ENCODE assay signal across 8 cellular contexts in the genomic region with DNA sequence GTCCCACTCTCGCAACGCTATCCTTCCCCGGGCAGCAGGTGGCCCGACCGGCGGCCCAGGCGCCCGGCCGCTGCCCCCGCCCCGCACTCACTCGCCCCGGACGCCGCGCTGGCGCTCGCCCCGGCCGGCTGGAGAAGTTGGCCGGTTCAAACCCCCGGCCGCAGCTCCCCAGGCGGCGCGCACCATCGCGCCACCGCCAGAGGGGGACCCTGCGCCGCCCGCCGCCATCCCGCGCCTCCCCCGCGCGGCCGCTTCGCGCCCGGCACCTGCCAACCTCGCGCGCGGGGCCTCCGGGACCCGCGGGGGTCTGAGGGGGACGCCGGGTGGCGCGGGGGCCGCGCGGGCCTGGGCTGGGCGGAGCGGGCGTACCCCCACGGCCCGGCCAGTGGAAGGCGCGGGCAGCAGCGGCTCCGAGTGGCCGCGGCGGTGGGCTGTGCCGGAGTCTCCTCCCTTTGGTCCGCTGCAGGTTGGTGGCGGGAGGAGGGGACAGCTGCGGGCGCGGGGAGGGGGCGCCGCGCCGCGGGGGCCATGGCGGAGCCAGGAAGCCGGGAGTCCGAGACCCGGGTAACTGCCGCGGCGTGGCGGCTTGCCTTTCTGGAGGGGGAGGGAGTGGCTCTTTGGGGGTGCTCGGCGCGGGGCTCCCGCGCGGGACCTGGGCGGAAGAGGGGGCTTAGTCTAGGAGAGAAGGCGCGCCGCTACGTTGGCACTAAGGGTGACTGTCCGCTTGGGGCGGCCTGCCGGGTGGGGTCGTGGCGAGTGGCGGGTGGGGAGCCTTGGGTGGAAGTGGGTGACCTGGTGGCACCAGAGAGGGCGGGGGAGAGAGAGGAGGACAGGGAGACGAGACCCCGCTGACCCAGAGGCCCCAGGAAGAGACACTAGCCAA. TPM values are rescaled to one million over a fixed set of nuclear protein-coding genes. Genes with fewer than 3 reads are reported as not detected.
DNase-seq lines count a peak whose midpoint lies in the region; ATAC-seq and TF ChIP-seq lines count a peak whose summit lies in the region.

A gene (plus strand): TSS at position 434 of the 883 bp plus-strand sequence. CDS start 95 bp downstream, at position 529.
A gene (minus strand): TSS at position 139 of the 883 bp plus-strand sequence. CDS start 715 bp downstream, outside the sequence.

- peak within 1 kb of the TSS; percentile 86 for H3K27ac ChIP-seq in HL-60 (replicated peaks)
- peak within 1 kb of the TSS; percentile 95 for H3K27ac ChIP-seq in cardiac muscle cell
- peak within 1 kb of the TSS; percentile 51 for H3K27ac ChIP-seq in osteoblast (ENCODE audit: low read depth, low read length)

- DNase-seq in C1 segment of cervical spinal cord (lab: John Stamatoyannopoulos, UW): peak in 13 of 14 donors; percentile 12 to 87 (median 72)
- DNase-seq in HL-60 (ENCODE audit: low read depth in 1 of 2, low spot score in 1 of 2): peak; percentile 74 to 91
- DNase-seq in RPMI8226: peak; percentile 84
- peak; percentile 89 for DNase-seq in adipocyte (ENCODE audit: low read depth)
- peak; percentile 77 to 91 for DNase-seq in cardiac muscle cell (ENCODE audit: low read depth in 1 of 2, low spot score in 1 of 2)
- peak; percentile 98 for DNase-seq in osteoblast (ENCODE audit: insufficient read length, low spot score, missing footprints)

- H3K36me3 ChIP-seq in adipocyte (ENCODE audit: control insufficient read depth, insufficient read depth, low read length, severe bottlenecking) (peaks cover 16% of the 10 kb centered on the region), cardiac muscle cell (peaks cover 2% of the 10 kb centered on the region), osteoblast (ENCODE audit: insufficient read depth, low read length) (peaks cover 12% of the 10 kb centered on the region)

- peaks cover 32% of the 10 kb centered on the region for H4K20me1 ChIP-seq in osteoblast (ENCODE audit: insufficient read depth, low read length)

- TF ChIP-seq CTCF in HL-60 (IDR thresholded peaks at IDR 0.05; ENCODE audit: insufficient read depth, low read length): no peak
- no peak for TF ChIP-seq CTCF in cardiac muscle cell (IDR thresholded peaks at IDR 0.05; ENCODE audit: low read depth, low read length)
- no peak for TF ChIP-seq CTCF in osteoblast (IDR thresholded peaks at IDR 0.05; ENCODE audit: extremely low read depth, low read depth, low read length)

- H3K4me3 ChIP-seq in HL-60 (replicated peaks; ENCODE audit: insufficient read depth, low read length): peak within 1 kb of the TSS; percentile 90
- peak within 1 kb of the TSS; percentile 94 for H3K4me3 ChIP-seq in adipocyte (ENCODE audit: low read length)
- peak within 1 kb of the TSS; percentile 53 for H3K4me3 ChIP-seq in cardiac muscle cell
- peak within 1 kb of the TSS; percentile 88 for H3K4me3 ChIP-seq in osteoblast (ENCODE audit: insufficient read depth, low read length)

- H3K27me3 ChIP-seq in HL-60 (ENCODE audit: insufficient read depth, poor library complexity, severe bottlenecking) (no peaks in the 10 kb centered on the region), adipocyte (replicated peaks; ENCODE audit: control insufficient read depth, insufficient read depth, low read length) (no peaks in the 10 kb centered on the region), cardiac muscle cell (no peaks in the 10 kb centered on the region), osteoblast (ENCODE audit: insufficient read depth, low read length) (no peaks in the 10 kb centered on the region)

- peak within 1 kb of the TSS; percentile 95 for H3K9ac ChIP-seq in adipocyte (ENCODE audit: low read length)

- H2AFZ ChIP-seq in osteoblast (ENCODE audit: low read length): peak within 1 kb of the TSS; percentile 92

- peak; percentile 57 for ATAC-seq in GM19035 (IDR thresholded peaks at IDR 0.05; ENCODE audit: unreplicated experiment)
- no peak for ATAC-seq in HG03039 (IDR thresholded peaks at IDR 0.05; ENCODE audit: unreplicated experiment)

- peak within 1 kb of the TSS; percentile 88 for H3K4me2 ChIP-seq in osteoblast (ENCODE audit: insufficient read depth, low read length)

- no peaks in the 10 kb centered on the region for H3K9me3 ChIP-seq in adipocyte (ENCODE audit: control insufficient read depth, low read length)
- H3K9me3 ChIP-seq in cardiac muscle cell (ENCODE audit: low read depth): no peaks in the 10 kb centered on the region
- H3K9me3 ChIP-seq in osteoblast (ENCODE audit: low read depth, low read length): no peaks in the 10 kb centered on the region

- peaks cover 11% of the 10 kb centered on the region for H3K79me2 ChIP-seq in osteoblast (ENCODE audit: insufficient read depth, low read length)

- peaks cover 47% of the 10 kb centered on the region for H3K4me1 ChIP-seq in adipocyte (ENCODE audit: control insufficient read depth, insufficient read depth, low read length)
- H3K4me1 ChIP-seq in cardiac muscle cell (ENCODE audit: low read depth): no peaks in the 10 kb centered on the region
- H3K4me1 ChIP-seq in osteoblast (ENCODE audit: insufficient read depth, low read length): peaks cover 12% of the 10 kb centered on the region

RNA-seq across cellular contexts. Expression of the first gene that starts in this region (rescaled TPM):
- total RNA-seq in cardiac muscle cell (152 and 155 TPM in 2 replicates), osteoblast (82.5 and 91.6 TPM in 2 replicates)
- 86.0 and 135 TPM in 2 replicates for polyA plus RNA-seq in cardiac muscle cell

RNA-seq across cellular contexts. Expression of the second gene that starts in this region (rescaled TPM):
- total RNA-seq in cardiac muscle cell (63.8 and 78.0 TPM in 2 replicates), osteoblast (53.6 and 63.3 TPM in 2 replicates)
- polyA plus RNA-seq in cardiac muscle cell: 34.8 and 36.2 TPM in 2 replicates
